In the genomic region with DNA sequence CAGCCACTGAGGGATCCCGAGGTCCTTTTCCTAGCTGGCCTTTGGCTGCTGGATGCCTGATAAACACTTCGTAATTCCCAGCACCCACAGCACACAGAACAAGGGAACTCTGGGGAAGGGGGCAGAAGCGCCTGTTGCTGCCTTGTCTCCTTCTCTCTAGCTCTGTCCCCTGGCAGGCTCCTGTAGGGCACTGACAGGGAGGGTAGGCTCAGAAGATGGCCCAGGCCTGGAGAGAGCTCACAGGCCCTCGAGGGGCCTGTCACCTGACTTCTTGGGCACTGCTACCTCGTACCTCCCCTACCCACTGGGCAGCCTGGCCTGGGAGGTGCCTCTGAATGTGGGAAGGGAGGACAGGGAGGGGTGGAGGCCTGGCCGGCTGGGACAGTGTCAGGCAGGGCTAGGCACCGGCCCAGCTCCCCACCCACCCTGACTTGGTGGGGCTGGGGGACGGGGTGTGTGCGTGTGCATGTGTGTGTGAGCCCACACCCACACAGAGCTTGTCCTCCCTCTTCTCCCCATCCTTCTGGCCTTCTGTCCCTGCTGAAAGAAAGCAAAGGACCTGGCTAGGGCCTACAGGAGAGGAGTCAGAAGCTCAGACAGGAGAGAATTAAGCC, we compare ENCODE assay signal across 26 cellular contexts. TPM values are rescaled to one million over a fixed set of nuclear protein-coding genes. Genes with fewer than 3 reads are reported as not detected.
DNase-seq lines count a peak whose midpoint lies in the region; ATAC-seq, FAIRE-seq and TF ChIP-seq lines count a peak whose summit lies in the region.
"Had no signal": no experiment of that assay in that cellular context is flagged by ENCODE, and none has a peak within 500 bp of the region (broad histone marks: within the 10 kb centered on the region; RNA-seq: fewer than 3 reads in every experiment).

No MANE protein-coding gene starts in this region.

- DNase-seq in GM23338 (ENCODE audit: low spot score): no peak
- no peak for DNase-seq in K562 (ENCODE audit: extremely low read depth in 1 of 4, low spot score in 3 of 4)
- DNase-seq in HepG2 (ENCODE audit: low spot score): no peak
- DNase-seq in stimulated activated effector memory CD8-positive, alpha-beta T cell treated with anti-CD3 and anti-CD28 coated beads, Interleukin-12 subunit alpha, Interleukin-12 subunit beta, amount 100 ng/mL, for 72 hours (ENCODE audit: low spot score in 2 of 2): no peak
- no peak for DNase-seq in putamen (ENCODE audit: low spot score)
- no peak for DNase-seq in GM19239 (ENCODE audit: insufficient read length, low spot score)
- DNase-seq in spleen: no peak
- DNase-seq in NCI-H2107 treated with DMSO at 0.1 percent for 48 hours (lab: John Stamatoyannopoulos, UW; ENCODE audit: unreplicated experiment): no peak
- DNase-seq: activated CD4-positive, alpha-beta T cell treated with anti-CD3 and anti-CD28 coated beads for 48 hours; activated CD8-positive, alpha-beta memory T cell treated with anti-CD3 and anti-CD28 coated beads, Interleukin-2, amount 50 U/mL, for 4 hours; activated gamma-delta T cell; amygdala; CD4-positive, CD25-positive, alpha-beta regulatory T cell; DMS53; GOT3; hypothalamus; KBM-7; kidney; NCI-H2029; NCI-H446; NK-92 treated with Interleukin-12 subunit alpha and Interleukin-12 subunit beta, amount 100 ng/mL, for 24 hours; nucleus accumbens; right lobe of liver; testis had no signal

- no peaks in the 10 kb centered on the region for H3K9me1 ChIP-seq in K562 (ENCODE audit: control insufficient read depth, insufficient read depth, low read length)

- peaks cover 6% of the 10 kb centered on the region for H4K20me1 ChIP-seq in GM23338 (replicated peaks; ENCODE audit: insufficient read depth)
- H4K20me1 ChIP-seq in K562 (replicated peaks; ENCODE audit: control insufficient read depth, insufficient read depth, low read length): no peaks in the 10 kb centered on the region; the same call in 1 of the 2 replicates
- H4K20me1 ChIP-seq in HepG2 (ENCODE audit: insufficient read depth, low read length): no peaks in the 10 kb centered on the region

- H3K4me3 Mint-ChIP-seq in GM23338: no peak overlapping the region
- H3K4me3 Mint-ChIP-seq in stimulated activated effector memory CD8-positive, alpha-beta T cell treated with anti-CD3 and anti-CD28 coated beads, Interleukin-12 subunit alpha, Interleukin-12 subunit beta, amount 100 ng/mL, for 72 hours: no peak overlapping the region
- H3K4me3 Mint-ChIP-seq: CD4-positive, CD25-positive, alpha-beta regulatory T cell had no signal

- no peak for TF ChIP-seq RAD21 in K562 (CRISPR knock-in tag; conservative IDR thresholded peaks at IDR 0.05 in 1 of 2, IDR thresholded peaks at IDR 0.05 in 1 of 2)
- no peak for TF ChIP-seq RAD21 in HepG2 (CRISPR knock-in tag; IDR thresholded peaks at IDR 0.05)

- no peaks in the 10 kb centered on the region for H3K9me2 ChIP-seq in GM23338 (ENCODE audit: insufficient read depth)

- H3K27ac Mint-ChIP-seq in GM23338: no peak overlapping the region
- H3K27ac Mint-ChIP-seq in stimulated activated effector memory CD8-positive, alpha-beta T cell treated with anti-CD3 and anti-CD28 coated beads, Interleukin-12 subunit alpha, Interleukin-12 subunit beta, amount 100 ng/mL, for 72 hours: no peak overlapping the region
- H3K27ac Mint-ChIP-seq: CD4-positive, CD25-positive, alpha-beta regulatory T cell had no signal

- H3K36me3 Mint-ChIP-seq in GM23338 (ENCODE audit: low read depth): peaks cover 73% of the 10 kb centered on the region
- H3K36me3 Mint-ChIP-seq in stimulated activated effector memory CD8-positive, alpha-beta T cell treated with anti-CD3 and anti-CD28 coated beads, Interleukin-12 subunit alpha, Interleukin-12 subunit beta, amount 100 ng/mL, for 72 hours: no peaks in the 10 kb centered on the region
- H3K36me3 Mint-ChIP-seq: CD4-positive, CD25-positive, alpha-beta regulatory T cell had no signal

- peak overlapping the region in 1 of 2 experiments; percentile 53; a peak in 1 of 4 replicates for H3K9ac ChIP-seq in K562 (ENCODE audit: insufficient read depth in 1 of 2, low read depth in 2 of 2, low read length in 2 of 2)
- H3K9ac ChIP-seq in HepG2 (ENCODE audit: insufficient read depth, low read depth, low read length): no peak overlapping the region

- H3K9me3 ChIP-seq in K562 (replicated peaks; ENCODE audit: control insufficient read depth, insufficient read depth, low read depth, low read length): no peaks in the 10 kb centered on the region
- no peaks in the 10 kb centered on the region for H3K9me3 ChIP-seq in HepG2 (ENCODE audit: low read length)
- no peaks in the 10 kb centered on the region for H3K9me3 ChIP-seq in spleen
- H3K9me3 ChIP-seq: right lobe of liver, testis had no signal

- H3K4me2 ChIP-seq in GM23338 (no peak overlapping the region), K562 (ENCODE audit: insufficient read depth, low read length) (no peak overlapping the region), HepG2 (ENCODE audit: low read depth, low read length) (no peak overlapping the region)

- peak; percentile 17; the same call in 2 of the 3 replicates for ATAC-seq in GM23338
- ATAC-seq in K562: peak; percentile 15
- ATAC-seq in HepG2: peak; percentile 37
- ATAC-seq in stimulated activated effector memory CD8-positive, alpha-beta T cell treated with anti-CD3 and anti-CD28 coated beads, Interleukin-12 subunit alpha, Interleukin-12 subunit beta, amount 100 ng/mL, for 72 hours: peak; percentile 38

- BruUV-seq in K562 (replicated peaks; lab: Mats Ljungman, UMichigan): no TSS peak
- BruUV-seq in HepG2 (replicated peaks; lab: Mats Ljungman, UMichigan): no TSS peak

- H3K79me2 ChIP-seq in GM23338 (replicated peaks; ENCODE audit: insufficient read depth) (peaks cover 7% of the 10 kb centered on the region), K562 (ENCODE audit: control insufficient read depth, insufficient read depth, low read length) (no peaks in the 10 kb centered on the region), HepG2 (ENCODE audit: insufficient read depth, low read length) (no peaks in the 10 kb centered on the region)

- in situ Hi-C loops in K562 (cut with MboI) (no loop called here), HepG2 (cut with HindIII; ENCODE audit: extremely low pct_ligation_motif_present, low pct_unique_long_range_greater_than_20kb) (no loop called here)

- FAIRE-seq in K562 (lab: Jason Lieb, UNC) (no peak), HepG2 (lab: Jason Lieb, UNC) (no peak), GM19239 (lab: Jason Lieb, UNC) (no peak)
- FAIRE-seq: kidney had no signal

- intact Hi-C loops in K562 (cut with micrococcal nuclease): no loop called here
- intact Hi-C loops in HepG2 (cut with micrococcal nuclease; ENCODE audit: unreplicated experiment): no loop called here
- intact Hi-C loops in spleen (cut with DNase I; ENCODE audit: low total_unique reads): no loop called here

- TF ChIP-seq EP300 in K562 (IDR thresholded peaks at IDR 0.05; ENCODE audit: low read length): no peak
- TF ChIP-seq EP300 in HepG2 (IDR thresholded peaks at IDR 0.05; ENCODE audit: low read depth in 2 of 2, low read length in 2 of 2): no peak
- no peak for TF ChIP-seq EP300 in HepG2 (CRISPR knock-in tag; IDR thresholded peaks at IDR 0.05; ENCODE audit: borderline replicate concordance)

- no peaks in the 10 kb centered on the region for H3K27me3 ChIP-seq in GM23338 (ENCODE audit: insufficient read depth)
- H3K27me3 ChIP-seq in K562 (ENCODE audit: control insufficient read depth in 2 of 2, insufficient read depth in 2 of 2, low read length in 2 of 2): no peaks in the 10 kb centered on the region
- no peaks in the 10 kb centered on the region for H3K27me3 ChIP-seq in HepG2 (ENCODE audit: control insufficient read depth in 1 of 2, insufficient read depth in 2 of 2, low read length in 2 of 2)
- H3K27me3 ChIP-seq in spleen (replicated peaks in 1 of 7): no peaks in the 10 kb centered on the region
- H3K27me3 ChIP-seq: right lobe of liver, testis had no signal

- H3K4me3 ChIP-seq in GM23338 (no peak overlapping the region), K562 (no peak overlapping the region), HepG2 (replicated peaks in 1 of 3; ENCODE audit: insufficient read depth in 1 of 3, low read depth in 2 of 3, low read length in 3 of 3) (no peak overlapping the region), spleen (no peak overlapping the region)
- H3K4me3 ChIP-seq: right lobe of liver, testis had no signal

- POLR2A ChIA-PET in K562 (lab: Yijun Ruan, JAX): interaction anchor here (0.5 to 4.2 kb wide), 7 partner anchors 12 to 293 kb away, joined by 3 to 21 read pairs (median 4); no protein-coding TSS in a partner anchor
- POLR2A ChIA-PET in HepG2 (lab: Yijun Ruan, JAX): interaction anchor here (1.0 to 1.5 kb wide), 2 partner anchors 12 to 18 kb away, joined by 3 read pairs; no protein-coding TSS in a partner anchor

- H3K27ac ChIP-seq in GM23338 (ENCODE audit: low read depth) (no peak overlapping the region), K562 (ENCODE audit: extremely low read depth, low read depth, low read length) (no peak overlapping the region), HepG2 (ENCODE audit: extremely low read length, insufficient read depth, low read length) (no peak overlapping the region), spleen (no peak overlapping the region)
- H3K27ac ChIP-seq: right lobe of liver, testis had no signal

- no peaks in the 10 kb centered on the region for H3K9me3 Mint-ChIP-seq in GM23338
- no peaks in the 10 kb centered on the region for H3K9me3 Mint-ChIP-seq in stimulated activated effector memory CD8-positive, alpha-beta T cell treated with anti-CD3 and anti-CD28 coated beads, Interleukin-12 subunit alpha, Interleukin-12 subunit beta, amount 100 ng/mL, for 72 hours

- no peaks in the 10 kb centered on the region for H3K4me1 ChIP-seq in GM23338 (ENCODE audit: insufficient read depth)
- peaks cover 11 to 21% of the 10 kb centered on the region in 2 experiments; a peak in 4 of 5 replicates for H3K4me1 ChIP-seq in K562 (replicated peaks in 1 of 2; ENCODE audit: control insufficient read depth in 2 of 2, insufficient read depth in 2 of 2, low read length in 2 of 2)
- peaks cover 1% of the 10 kb centered on the region for H3K4me1 ChIP-seq in HepG2 (ENCODE audit: insufficient read depth, low read length)
- H3K4me1 ChIP-seq in spleen: peaks cover 0 to 7% (median 0%) of the 10 kb centered on the region in 6 donors
- H3K4me1 ChIP-seq: right lobe of liver, testis had no signal

- TF ChIP-seq POLR2A in K562 (conservative IDR thresholded peaks at IDR 0.05) (no peak), HepG2 (IDR thresholded peaks at IDR 0.05; ENCODE audit: insufficient read depth in 1 of 2, low read depth in 2 of 2, low read length in 2 of 2) (no peak), spleen (IDR thresholded peaks at IDR 0.05) (no peak)

- peaks cover 2% of the 10 kb centered on the region; the same call in 1 of the 3 replicates for H3K4me1 Mint-ChIP-seq in GM23338
- no peaks in the 10 kb centered on the region for H3K4me1 Mint-ChIP-seq in stimulated activated effector memory CD8-positive, alpha-beta T cell treated with anti-CD3 and anti-CD28 coated beads, Interleukin-12 subunit alpha, Interleukin-12 subunit beta, amount 100 ng/mL, for 72 hours
- H3K4me1 Mint-ChIP-seq: CD4-positive, CD25-positive, alpha-beta regulatory T cell had no signal

- H3K27me3 Mint-ChIP-seq in GM23338 (ENCODE audit: insufficient read depth, low read depth, poor library complexity): peaks cover 13% of the 10 kb centered on the region
- H3K27me3 Mint-ChIP-seq: CD4-positive, CD25-positive, alpha-beta regulatory T cell had no signal

- WGBS in K562 (ENCODE audit: insufficient coverage, low coverage, missing lambda C conversion rate): 44% methylated on average over 8 of the region's 9 CpGs
- 74% methylated on average over 5 of the region's 9 CpGs for WGBS in HepG2 (ENCODE audit: low lambda C conversion rate)
- 79 to 93% (median 84%) methylated on average over 5 to 9 of the region's 9 CpGs for WGBS in spleen, 5 donors

- H2AFZ ChIP-seq in GM23338: no peak overlapping the region
- 0 out of 2 replicates have a peak overlapping the region, but pooled peaks have one; percentile 52 for H2AFZ ChIP-seq in K562 (ENCODE audit: low read depth, low read length)
- no peak overlapping the region for H2AFZ ChIP-seq in HepG2 (ENCODE audit: low read length)

- H3K36me3 ChIP-seq in GM23338 (ENCODE audit: insufficient read depth) (peaks cover 25% of the 10 kb centered on the region), K562 (ENCODE audit: control insufficient read depth, insufficient read depth, low read length) (no peaks in the 10 kb centered on the region), HepG2 (replicated peaks in 1 of 2; ENCODE audit: control insufficient read depth in 1 of 2, insufficient read depth in 2 of 2, low read length in 2 of 2) (0 out of 5 replicates have a peak, but pooled peaks cover 0 to 4% of the 10 kb centered on the region in 2 experiments), spleen (no peaks in the 10 kb centered on the region)
- H3K36me3 ChIP-seq: right lobe of liver had no signal

- no peaks in the 10 kb centered on the region; the same call in 1 of the 2 replicates for H3F3A ChIP-seq in GM23338 (replicated peaks; ENCODE audit: low read depth)

- TF ChIP-seq CTCF in GM23338 (conservative IDR thresholded peaks at IDR 0.05; ENCODE audit: low read depth in 2 of 2) (no peak), K562 (IDR thresholded peaks at IDR 0.05 in 2 of 3, conservative IDR thresholded peaks at IDR 0.05 in 1 of 3; ENCODE audit: insufficient read depth in 2 of 3, low read depth in 1 of 3, low read length in 3 of 3) (no peak), HepG2 (CRISPR knock-in tag; IDR thresholded peaks at IDR 0.05) (no peak), spleen (IDR thresholded peaks at IDR 0.05 in 8 of 11, conservative IDR thresholded peaks at IDR 0.05 in 3 of 11) (no peak)

- CTCF ChIA-PET in K562 (lab: Yijun Ruan, JAX; ENCODE audit: low intra/inter-chr PET ratio) (no interaction called here), HepG2 (lab: Yijun Ruan, JAX; ENCODE audit: low intra/inter-chr PET ratio, low total read pairs) (no interaction called here)

RNA-seq across cellular contexts. Expression of a gene that starts 18.1 kb away (rescaled TPM):
- 40.9 and 48.3 TPM in 2 replicates for total RNA-seq in GM23338 (2014; rRNA removed; shearing (Covaris generic))
- polyA plus RNA-seq in GM23338 (2016; fragmentation: Nextera tagmentation; extraction: Ambion mirVana): 22.2 and 24.3 TPM in 2 replicates
- total RNA-seq in K562 (2011; cell fraction: chromatin; rRNA removed; ENCODE audit: low replicate concordance): 1.0 and 1.2 TPM in 2 replicates
- 0.53 and 1.0 TPM in 2 replicates for total RNA-seq in K562 (2011; cell fraction: nucleolus; rRNA removed)
- 1.0 and 2.0 TPM in 2 replicates for total RNA-seq in K562 (2011; cell fraction: nucleoplasm; rRNA removed)
- total RNA-seq in K562 (2014; rRNA removed): 0.14 and 0.20 TPM in 2 replicates
- 0.16 and 0.18 TPM in 2 replicates for total RNA-seq in K562 (2014; rRNA removed; fragmentation: Illumina TruSeq; extraction: Trizol)
- 0.08 and 0.11 TPM in 2 replicates for total RNA-seq in K562 (2015; rRNA removed; fragmentation: Illumina TruSeq; extraction: Trizol)
- 0.22 and 0.35 TPM in 2 replicates for total RNA-seq in K562 (2021)
- polyA plus RNA-seq in K562 (2011; rRNA removed): 0.20 and 0.21 TPM in 2 replicates
- polyA plus RNA-seq in K562 (2011; cell fraction: cytosol; rRNA removed): 0.16 and 0.25 TPM in 2 replicates
- polyA plus RNA-seq in K562 (2011; cell fraction: nucleus; rRNA removed): 0.20 and 0.33 TPM in 2 replicates
- 0.21 and 0.35 TPM in 2 replicates for polyA plus RNA-seq in K562 (2012)
- polyA plus RNA-seq in K562 (2014; fragmentation: Illumina TruSeq; extraction: Trizol): 0.10 TPM in 2 replicates
- polyA plus RNA-seq in K562 (2014; fragmentation: Nextera tagmentation; extraction: Ambion mirVana): under 1 TPM; 0.06 to 0.08 TPM
- polyA plus RNA-seq in K562 (2014; rRNA removed): 0.16 and 0.26 TPM in 2 replicates
- 0.51 and 0.67 TPM in 2 replicates for polyA minus RNA-seq in K562 (2011; rRNA and poly(A)+ RNA removed)
- polyA minus RNA-seq in K562 (2011; cell fraction: cytosol; rRNA and poly(A)+ RNA removed): 0.19 TPM in 1 of 2 replicates, not detected in the other
- 0.40 and 0.44 TPM in 2 replicates for polyA minus RNA-seq in K562 (2011; cell fraction: nucleus; rRNA and poly(A)+ RNA removed)
- total RNA-seq in HepG2 (2016; rRNA removed; fragmentation: Illumina TruSeq; extraction: Trizol): 1.5 and 3.0 TPM in 2 replicates
- 3.8 and 6.3 TPM in 2 replicates for total RNA-seq in HepG2 (2016; cell fraction: cytosol; rRNA removed; fragmentation: Illumina TruSeq; extraction: Trizol; ENCODE audit: low read depth)
- 1.5 and 2.5 TPM in 2 replicates for total RNA-seq in HepG2 (2016; cell fraction: insoluble cytoplasmic fraction; rRNA removed; fragmentation: Illumina TruSeq; extraction: Trizol)
- 5.3 and 6.4 TPM in 2 replicates for total RNA-seq in HepG2 (2016; cell fraction: membrane; rRNA removed; fragmentation: Illumina TruSeq; extraction: Trizol)
- total RNA-seq in HepG2 (2016; cell fraction: nucleus; rRNA removed; fragmentation: Illumina TruSeq; extraction: Trizol): 0.78 and 1.4 TPM in 2 replicates
- 0.78 and 0.85 TPM in 2 replicates for polyA plus RNA-seq in HepG2 (2011; rRNA removed)
- 0.46 and 0.76 TPM in 2 replicates for polyA plus RNA-seq in HepG2 (2011; cell fraction: cytosol; rRNA removed)
- 0.88 and 1.0 TPM in 2 replicates for polyA plus RNA-seq in HepG2 (2011; cell fraction: nucleus; rRNA removed)
- 0.83 and 1.1 TPM in 2 replicates for polyA plus RNA-seq in HepG2 (2012)
- polyA plus RNA-seq in HepG2 (2016; cell fraction: cytosol; fragmentation: Illumina TruSeq; extraction: Trizol; ENCODE audit: low read depth): 7.0 and 9.3 TPM in 2 replicates
- 1.6 and 3.8 TPM in 2 replicates for polyA plus RNA-seq in HepG2 (2016; cell fraction: insoluble cytoplasmic fraction; fragmentation: Illumina TruSeq; extraction: Trizol; ENCODE audit: low read depth)
- polyA plus RNA-seq in HepG2 (2016; cell fraction: membrane; fragmentation: Illumina TruSeq; extraction: Trizol; ENCODE audit: low read depth): 6.1 and 6.6 TPM in 2 replicates
- 1.1 and 1.6 TPM in 2 replicates for polyA plus RNA-seq in HepG2 (2016; cell fraction: nucleus; fragmentation: Illumina TruSeq; extraction: Trizol; ENCODE audit: insufficient read depth, low read depth)
- polyA minus RNA-seq in HepG2 (2011; rRNA and poly(A)+ RNA removed; ENCODE audit: low replicate concordance): 0.30 and 0.56 TPM in 2 replicates
- 0.97 TPM in 1 of 2 replicates, not detected in the other for polyA minus RNA-seq in HepG2 (2011; cell fraction: cytosol; rRNA and poly(A)+ RNA removed)
- polyA minus RNA-seq in HepG2 (2011; cell fraction: nucleus; rRNA and poly(A)+ RNA removed): 0.50 and 0.64 TPM in 2 replicates
- under 1 TPM in 4 of 7 donors, not detected in 3; 0.05 to 0.27 (median 0.19) TPM for total RNA-seq in spleen
- polyA plus RNA-seq in spleen: under 1 TPM; 0.11 to 0.17 (median 0.13) TPM
- total RNA-seq: CD4-positive, CD25-positive, alpha-beta regulatory T cell; cerebellum had no signal

RNA-seq across cellular contexts. Expression of a gene that starts 48.8 kb away (rescaled TPM):
- 4.0 and 5.2 TPM in 2 replicates for total RNA-seq in GM23338 (2014; rRNA removed; shearing (Covaris generic))
- polyA plus RNA-seq in GM23338 (2016; fragmentation: Nextera tagmentation; extraction: Ambion mirVana): 9.1 and 10.6 TPM in 2 replicates
- not detected in 2 replicates for total RNA-seq in K562 (2011; cell fraction: chromatin; rRNA removed; ENCODE audit: low replicate concordance)
- total RNA-seq in K562 (2011; cell fraction: nucleolus; rRNA removed): not detected in 2 replicates
- not detected in 2 replicates for total RNA-seq in K562 (2011; cell fraction: nucleoplasm; rRNA removed)
- not detected in 2 replicates for total RNA-seq in K562 (2014; rRNA removed)
- total RNA-seq in K562 (2014; rRNA removed; fragmentation: Illumina TruSeq; extraction: Trizol): not detected in 2 replicates
- total RNA-seq in K562 (2015; rRNA removed; fragmentation: Illumina TruSeq; extraction: Trizol): not detected in 2 replicates
- total RNA-seq in K562 (2021): not detected in 2 replicates
- not detected in 2 replicates for polyA plus RNA-seq in K562 (2011; rRNA removed)
- polyA plus RNA-seq in K562 (2011; cell fraction: cytosol; rRNA removed): not detected in 2 replicates
- polyA plus RNA-seq in K562 (2011; cell fraction: nucleus; rRNA removed): not detected in 2 replicates
- polyA plus RNA-seq in K562 (2012): not detected in 2 replicates
- not detected in 2 replicates for polyA plus RNA-seq in K562 (2014; fragmentation: Illumina TruSeq; extraction: Trizol)
- not detected for polyA plus RNA-seq in K562 (2014; fragmentation: Nextera tagmentation; extraction: Ambion mirVana)
- polyA plus RNA-seq in K562 (2014; rRNA removed): not detected in 2 replicates
- polyA minus RNA-seq in K562 (2011; rRNA and poly(A)+ RNA removed): not detected in 2 replicates
- not detected in 2 replicates for polyA minus RNA-seq in K562 (2011; cell fraction: cytosol; rRNA and poly(A)+ RNA removed)
- not detected in 2 replicates for polyA minus RNA-seq in K562 (2011; cell fraction: nucleus; rRNA and poly(A)+ RNA removed)
- not detected in 2 replicates for total RNA-seq in HepG2 (2016; rRNA removed; fragmentation: Illumina TruSeq; extraction: Trizol)
- not detected in 2 replicates for total RNA-seq in HepG2 (2016; cell fraction: cytosol; rRNA removed; fragmentation: Illumina TruSeq; extraction: Trizol; ENCODE audit: low read depth)
- not detected in 2 replicates for total RNA-seq in HepG2 (2016; cell fraction: insoluble cytoplasmic fraction; rRNA removed; fragmentation: Illumina TruSeq; extraction: Trizol)
- not detected in 2 replicates for total RNA-seq in HepG2 (2016; cell fraction: membrane; rRNA removed; fragmentation: Illumina TruSeq; extraction: Trizol)
- not detected in 2 replicates for total RNA-seq in HepG2 (2016; cell fraction: nucleus; rRNA removed; fragmentation: Illumina TruSeq; extraction: Trizol)
- not detected in 2 replicates for polyA plus RNA-seq in HepG2 (2011; rRNA removed)
- polyA plus RNA-seq in HepG2 (2011; cell fraction: cytosol; rRNA removed): not detected in 2 replicates
- not detected in 2 replicates for polyA plus RNA-seq in HepG2 (2011; cell fraction: nucleus; rRNA removed)
- not detected in 2 replicates for polyA plus RNA-seq in HepG2 (2012)
- polyA plus RNA-seq in HepG2 (2016; cell fraction: cytosol; fragmentation: Illumina TruSeq; extraction: Trizol; ENCODE audit: low read depth): not detected in 2 replicates
- polyA plus RNA-seq in HepG2 (2016; cell fraction: insoluble cytoplasmic fraction; fragmentation: Illumina TruSeq; extraction: Trizol; ENCODE audit: low read depth): not detected in 2 replicates
- polyA plus RNA-seq in HepG2 (2016; cell fraction: membrane; fragmentation: Illumina TruSeq; extraction: Trizol; ENCODE audit: low read depth): not detected in 2 replicates
- not detected in 2 replicates for polyA plus RNA-seq in HepG2 (2016; cell fraction: nucleus; fragmentation: Illumina TruSeq; extraction: Trizol; ENCODE audit: insufficient read depth, low read depth)
- polyA minus RNA-seq in HepG2 (2011; rRNA and poly(A)+ RNA removed; ENCODE audit: low replicate concordance): not detected in 2 replicates
- not detected in 2 replicates for polyA minus RNA-seq in HepG2 (2011; cell fraction: cytosol; rRNA and poly(A)+ RNA removed)
- not detected in 2 replicates for polyA minus RNA-seq in HepG2 (2011; cell fraction: nucleus; rRNA and poly(A)+ RNA removed)
- total RNA-seq in spleen: not detected
- under 1 TPM in 1 of 3 donors, not detected in 2; 0.11 TPM for polyA plus RNA-seq in spleen
- total RNA-seq: CD4-positive, CD25-positive, alpha-beta regulatory T cell; kidney; mesenteric fat pad; right lobe of liver had no signal
- polyA plus RNA-seq: CD4-positive, CD25-positive, alpha-beta regulatory T cell had no signal
